9 cellular contexts compared by ENCODE assay signal in genomic region chr7:150375662-150376521, GRCh38.
DNase-seq lines count a peak whose midpoint lies in the region; ATAC-seq lines count a peak whose summit lies in the region.
"Had no signal": no experiment of that assay in that cellular context is flagged by ENCODE, and none has a peak within 500 bp of the region (broad histone marks: within the 10 kb centered on the region; RNA-seq: fewer than 3 reads in every experiment).

No MANE protein-coding gene starts in this region.

- H3K27ac Mint-ChIP-seq in stimulated activated naive B cell treated with anti-CD40 and anti-IgM and Interleukin-4, amounts not matched to agents 10 μg/mL and 1 μg/mL and 100 μg/mL, for 72 hours, result peak overlapping the region; percentile 97

- H3K27me3 ChIP-seq in effector memory CD4-positive, alpha-beta T cell (replicated peaks; ENCODE audit: control insufficient read depth, insufficient read depth, low read length, poor library complexity, severe bottlenecking), result no peaks in the 10 kb centered on the region

- peak; percentile 38 to 47 for ATAC-seq in stimulated activated naive B cell treated with anti-CD40 and anti-IgM and Interleukin-4, amounts not matched to agents 10 μg/mL and 1 μg/mL and 100 μg/mL, for 72 hours (replicated peaks)

- H3K27ac ChIP-seq in effector memory CD4-positive, alpha-beta T cell (ENCODE audit: insufficient read depth, low read length, poor library complexity, severe bottlenecking), result peak overlapping the region; percentile 23
- H3K27ac ChIP-seq: epithelial cell of prostate had no signal

- H3K9me3 ChIP-seq in effector memory CD4-positive, alpha-beta T cell (ENCODE audit: control insufficient read depth, low read length), result no peaks in the 10 kb centered on the region

- H3K4me1 ChIP-seq in effector memory CD4-positive, alpha-beta T cell (ENCODE audit: control insufficient read depth, insufficient read depth, low read length, poor library complexity, severe bottlenecking), result peaks cover 22% of the 10 kb centered on the region

- H3K36me3 ChIP-seq in effector memory CD4-positive, alpha-beta T cell (ENCODE audit: control insufficient read depth, insufficient read depth, low read length), result peaks cover 15% of the 10 kb centered on the region

- peaks cover 39 to 47% of the 10 kb centered on the region in 2 donors for H3K36me3 Mint-ChIP-seq in stimulated activated naive B cell treated with anti-CD40 and anti-IgM and Interleukin-4, amounts not matched to agents 10 μg/mL and 1 μg/mL and 100 μg/mL, for 72 hours

- H3K27me3 Mint-ChIP-seq in stimulated activated naive B cell treated with anti-CD40 and anti-IgM and Interleukin-4, amounts not matched to agents 10 μg/mL and 1 μg/mL and 100 μg/mL, for 72 hours, result no peaks in the 10 kb centered on the region

- H3K9me3 Mint-ChIP-seq in stimulated activated naive B cell treated with anti-CD40 and anti-IgM and Interleukin-4, amounts not matched to agents 10 μg/mL and 1 μg/mL and 100 μg/mL, for 72 hours, result no peaks in the 10 kb centered on the region

- H3K4me1 Mint-ChIP-seq in stimulated activated naive B cell treated with anti-CD40 and anti-IgM and Interleukin-4, amounts not matched to agents 10 μg/mL and 1 μg/mL and 100 μg/mL, for 72 hours, result peaks cover 60 to 80% of the 10 kb centered on the region in 2 donors

- peak overlapping the region; percentile 71 for H3K4me3 Mint-ChIP-seq in stimulated activated naive B cell treated with anti-CD40 and anti-IgM and Interleukin-4, amounts not matched to agents 10 μg/mL and 1 μg/mL and 100 μg/mL, for 72 hours

- H3K4me3 ChIP-seq in effector memory CD4-positive, alpha-beta T cell (ENCODE audit: insufficient read depth, low read depth, low read length, poor library complexity, severe bottlenecking), result no peak overlapping the region

- DNase-seq in DMS 273 (lab: John Stamatoyannopoulos, UW; ENCODE audit: unreplicated experiment), result peak; percentile 46
- no peak for DNase-seq in DMS 273 treated with DMSO at 0.1 percent for 48 hours (lab: John Stamatoyannopoulos, UW)
- peak; percentile 26 for DNase-seq in NCI-H69 (lab: John Stamatoyannopoulos, UW)
- DNase-seq in effector memory CD4-positive, alpha-beta T cell, result no peak
- peak; percentile 71 for DNase-seq in stimulated activated naive B cell treated with anti-CD40 and anti-IgM and Interleukin-4, amounts not matched to agents 10 μg/mL and 1 μg/mL and 100 μg/mL, for 72 hours
- no peak for DNase-seq in retina
- no peak for DNase-seq in activated gamma-delta T cell treated with Interleukin-2 at 50 U/mL for 16 hours
- DNase-seq in HCEC 1CT, result no peak

Comparison
In these comparisons a context has a peak if more than half of its experiments do, and no peak if none do; other contexts are left out.
1. DNase-seq: peak in DMS 273 (single experiment), NCI-H69 (single experiment) and stimulated activated naive B cell treated with anti-CD40 and anti-IgM and Interleukin-4, amounts not matched to agents 10 μg/mL and 1 μg/mL and 100 μg/mL, for 72 hours (single experiment); none in DMS 273 treated with DMSO at 0.1 percent for 48 hours (single experiment), effector memory CD4-positive, alpha-beta T cell (0 of 3), retina (single experiment), activated gamma-delta T cell treated with Interleukin-2 at 50 U/mL for 16 hours (single experiment) and HCEC 1CT (single experiment).